ENCODE assay signal across 1 cellular context in the genomic region with DNA sequence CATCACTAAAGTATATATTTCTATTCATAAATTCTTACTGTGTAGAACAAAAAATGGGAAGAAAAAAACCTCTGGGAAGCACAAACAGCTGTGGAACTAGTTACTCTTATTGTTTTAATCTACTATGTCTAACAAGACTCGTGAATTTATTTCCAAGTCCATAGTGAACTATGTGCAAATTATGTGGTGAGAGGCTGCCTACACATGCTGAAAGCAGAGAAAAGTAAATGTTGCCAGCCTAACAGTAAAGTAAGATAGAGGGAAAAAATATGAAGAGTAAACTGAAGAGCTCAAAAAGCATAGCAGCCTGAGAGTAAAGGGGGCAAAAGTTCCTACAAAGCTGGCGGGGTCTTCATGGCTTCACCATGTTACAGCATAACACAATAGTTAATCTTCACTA.
TF ChIP-seq lines count a peak whose summit lies in the region.

No MANE protein-coding gene starts in this region.

TF ChIP-seq in H1, 55 proteins besides CTCF, POLR2A, EP300 and RAD21:
- TF ChIP-seq JUND (IDR thresholded peaks at IDR 0.05; ENCODE audit: low read length) (no peak), HDAC6 (IDR thresholded peaks at IDR 0.05; ENCODE audit: low read depth, low read length) (no peak), TCF12 (IDR thresholded peaks at IDR 0.05; ENCODE audit: low read depth, low read length) (no peak), CREB1 (IDR thresholded peaks at IDR 0.05) (no peak), BRCA1 (IDR thresholded peaks at IDR 0.05; ENCODE audit: low read depth, low read length) (no peak), CBX8 (IDR thresholded peaks at IDR 0.05; ENCODE audit: borderline replicate concordance, low read depth, low read length) (no peak), KDM4A (IDR thresholded peaks at IDR 0.05; ENCODE audit: low read depth, low read length, severe bottlenecking) (no peak), SAP30 (IDR thresholded peaks at IDR 0.05; ENCODE audit: insufficient read depth, insufficient replicate concordance, low read length) (no peak), PHF8 (conservative IDR thresholded peaks at IDR 0.05; ENCODE audit: low read depth, low read length) (no peak), BCL11A (IDR thresholded peaks at IDR 0.05; ENCODE audit: low read depth in 2 of 2, low read length in 2 of 2) (no peak), CHD2 (IDR thresholded peaks at IDR 0.05; ENCODE audit: low read length) (no peak), NRF1 (IDR thresholded peaks at IDR 0.05; ENCODE audit: low read depth, low read length) (no peak), SP4 (IDR thresholded peaks at IDR 0.05; ENCODE audit: low read length) (no peak)
- TF ChIP-seq, protein P1, sequence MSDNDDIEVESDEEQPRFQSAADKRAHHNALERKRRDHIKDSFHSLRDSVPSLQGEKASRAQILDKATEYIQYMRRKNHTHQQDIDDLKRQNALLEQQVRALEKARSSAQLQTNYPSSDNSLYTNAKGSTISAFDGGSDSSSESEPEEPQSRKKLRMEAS (IDR thresholded peaks at IDR 0.05): no peak
